8 cellular contexts compared by ENCODE assay signal in the genomic region with DNA sequence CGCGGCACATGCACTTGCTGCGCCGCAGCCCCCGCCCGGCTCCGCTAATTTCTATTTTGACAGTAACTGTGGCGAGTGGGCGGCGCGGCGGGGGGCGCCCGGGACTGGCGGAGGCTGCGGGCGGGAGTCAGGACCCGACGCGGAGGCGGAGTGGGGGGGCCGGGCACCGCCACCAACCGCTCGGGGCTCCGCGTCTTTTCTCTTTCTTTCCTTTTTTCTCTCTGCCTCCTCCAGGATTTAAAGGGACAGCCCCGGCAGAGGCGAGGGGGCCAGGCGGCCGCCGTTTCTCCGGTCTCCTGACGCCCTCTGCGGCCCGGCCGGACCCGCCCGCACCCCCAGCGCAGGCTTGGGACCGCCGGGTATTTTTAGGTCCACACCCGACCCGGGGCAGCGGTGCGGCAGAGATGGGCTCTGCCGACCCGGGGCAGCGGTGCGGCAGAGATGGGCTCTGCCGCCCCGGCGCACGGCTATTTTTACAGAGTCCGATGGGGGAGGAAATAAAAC. TPM values are rescaled to one million over a fixed set of nuclear protein-coding genes. Genes with fewer than 3 reads are reported as not detected.
DNase-seq lines count a peak whose midpoint lies in the region; ATAC-seq, FAIRE-seq and TF ChIP-seq lines count a peak whose summit lies in the region.

No MANE protein-coding gene starts in this region.

- H3K36me3 ChIP-seq in iPS-15b (ENCODE audit: control insufficient read depth, insufficient read depth, low read length): no peaks in the 10 kb centered on the region

- TF ChIP-seq POLR2A in A549 (IDR thresholded peaks at IDR 0.05; ENCODE audit: low read length): no peak

- no peak; a peak in 1 of 5 replicates for TF ChIP-seq RAD21 in A549 (conservative IDR thresholded peaks at IDR 0.05 in 1 of 2, IDR thresholded peaks at IDR 0.05 in 1 of 2)

- no peak for FAIRE-seq in A549 (lab: Jason Lieb, UNC)

- TF ChIP-seq CTCF in A549 (IDR thresholded peaks at IDR 0.05): no peak

- WGBS in A549 (ENCODE audit: missing lambda C conversion rate): 0% methylated on average over 24 of the region's 55 CpGs

- peak; percentile 42 to 46; a peak in 5 of 6 replicates for ATAC-seq in A549
- peak; percentile 27 for ATAC-seq in GM18867 (IDR thresholded peaks at IDR 0.05; ENCODE audit: unreplicated experiment)
- no peak for ATAC-seq in GM18519 (IDR thresholded peaks at IDR 0.05; ENCODE audit: low FRiP score, unreplicated experiment)
- ATAC-seq in HG02973 (IDR thresholded peaks at IDR 0.05; ENCODE audit: unreplicated experiment): no peak

- H3K9ac ChIP-seq in iPS-15b (ENCODE audit: low read depth, low read length): no peak overlapping the region

- DNase-seq in A549 (ENCODE audit: low read depth in 1 of 2, low spot score in 1 of 2): no peak
- peak; percentile 63 for DNase-seq in NCI-H1092 (lab: John Stamatoyannopoulos, UW)
- DNase-seq in amygdala (lab: John Stamatoyannopoulos, UW): peak in 35 of 56 donors; percentile 17 to 65 (median 43)
- DNase-seq in skeletal muscle cell (ENCODE audit: low read depth): no peak

- H3K4me3 ChIP-seq in A549 (peak overlapping the region; percentile 78), iPS-15b (ENCODE audit: low read depth, low read length) (peak overlapping the region; percentile 77), skeletal muscle cell (ENCODE audit: low read depth, low read length) (peak overlapping the region; percentile 69)

- peak overlapping the region in 1 of 2 experiments; percentile 60; a peak in 4 of 6 replicates for H3K27ac ChIP-seq in A549

- H3K9me3 ChIP-seq in A549 (no peaks in the 10 kb centered on the region), iPS-15b (ENCODE audit: control insufficient read depth, insufficient read depth, low read length) (no peaks in the 10 kb centered on the region)

- H3K27me3 ChIP-seq in iPS-15b (ENCODE audit: control insufficient read depth, insufficient read depth, low read length): peaks cover 62% of the 10 kb centered on the region

- CTCF ChIA-PET in A549 (lab: Yijun Ruan, JAX): interaction anchor here (1.2 kb wide), 1 partner anchor 12 kb away, joined by 3 read pairs; no protein-coding TSS in a partner anchor

- POLR2A ChIA-PET in A549 (lab: Yijun Ruan, JAX): no interaction called here

- peak overlapping the region; percentile 91 for H3K4me2 ChIP-seq in A549

- H3K4me1 ChIP-seq in A549 (peaks cover 10% of the 10 kb centered on the region), iPS-15b (ENCODE audit: control insufficient read depth, insufficient read depth, low read length) (peaks cover 8% of the 10 kb centered on the region)

- no peak for TF ChIP-seq EP300 in A549 (IDR thresholded peaks at IDR 0.05)

TF ChIP-seq in A549, 52 proteins besides CTCF, POLR2A, EP300 and RAD21:
- TF ChIP-seq, protein P1, sequence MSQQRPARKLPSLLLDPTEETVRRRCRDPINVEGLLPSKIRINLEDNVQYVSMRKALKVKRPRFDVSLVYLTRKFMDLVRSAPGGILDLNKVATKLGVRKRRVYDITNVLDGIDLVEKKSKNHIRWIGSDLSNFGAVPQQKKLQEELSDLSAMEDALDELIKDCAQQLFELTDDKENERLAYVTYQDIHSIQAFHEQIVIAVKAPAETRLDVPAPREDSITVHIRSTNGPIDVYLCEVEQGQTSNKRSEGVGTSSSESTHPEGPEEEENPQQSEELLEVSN (IDR thresholded peaks at IDR 0.05; ENCODE audit: borderline replicate concordance, low read depth): no peak
- TF ChIP-seq ZC3H11A (IDR thresholded peaks at IDR 0.05): no peak
- TF ChIP-seq FOSB (CRISPR knock-in tag; IDR thresholded peaks at IDR 0.05): no peak
- no peak for TF ChIP-seq BHLHE40 (IDR thresholded peaks at IDR 0.05; ENCODE audit: low read depth, low read length)
- TF ChIP-seq HEYL (CRISPR knock-in tag; IDR thresholded peaks at IDR 0.05): no peak
- TF ChIP-seq POLR2AphosphoS2 (conservative IDR thresholded peaks at IDR 0.05; ENCODE audit: low read length): no peak
- no peak for TF ChIP-seq MAZ (IDR thresholded peaks at IDR 0.05; ENCODE audit: borderline replicate concordance, low read depth, low read length)

RNA-seq across cellular contexts. Expression of gene ZBTB7C, which starts 0.5 kb away (rescaled TPM):
- polyA plus RNA-seq in A549 (2011; rRNA removed) (0.08 and 0.12 TPM in 2 replicates), A549 (2017; fragmentation: RNase III; extraction: RNeasy Plus Mini Kit Qiagen cat#74134 plus additional on column Dnase treatment) (0.04 to 0.24 TPM (median 0.10 TPM) in 3 replicates)
- 0.13 TPM in 1 of 2 replicates, not detected in the other for polyA plus RNA-seq in A549 (2012; cell fraction: cytosol; rRNA removed)
- polyA plus RNA-seq in A549 (2012; cell fraction: nucleus; rRNA removed): 0.02 and 0.04 TPM in 2 replicates
- 0.05 and 0.08 TPM in 2 replicates for polyA minus RNA-seq in A549 (2011; rRNA and poly(A)+ RNA removed)

Comparison
In these comparisons a context has a peak if more than half of its experiments do, and no peak if none do; other contexts are left out.
1. ATAC-seq: peak in A549 (2 of 2) and GM18867 (single experiment); none in GM18519 (single experiment) and HG02973 (single experiment).
2. DNase-seq: peak in NCI-H1092 (single experiment) and amygdala (35 of 56); none in A549 (0 of 2) and skeletal muscle cell (single experiment).
3. Peak in every context shown above with its lines, with median percentiles within 50 percentile points of each other: H3K4me3 ChIP-seq.